1 cellular context compared by ENCODE assay signal in the genomic region with DNA sequence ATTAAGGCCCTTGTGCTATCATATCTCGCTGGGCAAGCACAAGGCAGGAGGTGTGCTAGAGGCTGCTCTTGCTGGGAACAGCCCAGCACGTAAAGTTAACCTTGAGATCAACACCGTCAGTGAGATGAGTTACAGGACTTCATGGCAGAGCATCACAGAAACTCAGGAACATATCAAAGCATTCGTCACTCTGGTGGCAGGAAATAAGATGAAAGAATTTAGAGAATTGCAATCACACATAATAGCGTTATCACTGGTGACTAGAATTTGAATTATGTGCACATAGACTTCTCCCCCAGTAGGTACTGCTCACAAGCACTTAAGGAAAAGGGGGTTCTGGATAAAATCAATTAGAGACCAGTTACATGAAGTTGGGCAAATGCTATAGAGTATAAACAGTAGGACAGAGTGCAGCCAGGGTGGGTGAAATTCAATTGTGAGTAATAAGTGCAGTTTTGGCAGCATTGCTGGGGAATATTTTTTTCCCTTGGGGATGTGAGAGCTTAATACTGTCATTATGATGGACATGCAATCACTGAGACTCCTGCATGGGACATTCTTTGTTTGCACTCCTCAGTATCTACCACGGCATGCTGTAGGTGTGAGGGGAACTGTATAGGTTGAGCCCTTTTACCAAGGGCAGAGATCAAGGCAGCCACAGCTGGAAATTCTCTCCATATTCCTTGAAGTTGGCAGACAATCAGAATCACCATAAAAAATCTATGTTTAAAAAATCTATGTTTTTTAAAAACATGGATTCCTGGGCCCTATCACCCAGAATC.
TF ChIP-seq lines count a peak whose summit lies in the region.

No MANE protein-coding gene starts in this region.

TF ChIP-seq in HepG2, 621 proteins besides CTCF, POLR2A, EP300 and RAD21:
- no peak for TF ChIP-seq IKZF4 (CRISPR knock-in tag; IDR thresholded peaks at IDR 0.05; ENCODE audit: borderline replicate concordance, low read depth, not compliant biosample characterization)
- no peak for TF ChIP-seq ETV5 (CRISPR knock-in tag; IDR thresholded peaks at IDR 0.05; ENCODE audit: borderline replicate concordance)
- no peak for TF ChIP-seq SPEN (CRISPR knock-in tag; IDR thresholded peaks at IDR 0.05; ENCODE audit: low read depth)
- no peak for TF ChIP-seq JUND (CRISPR knock-in tag; IDR thresholded peaks at IDR 0.05)
- no peak for TF ChIP-seq ZSCAN9 (CRISPR knock-in tag; IDR thresholded peaks at IDR 0.05; ENCODE audit: borderline replicate concordance)
TF ChIP-seq in HepG2: peak in this region for 0.
